Comparison of ENCODE assay signal across 8 cellular contexts in genomic region chrX:153818571-153819397, GRCh38. TPM values are rescaled to one million over a fixed set of nuclear protein-coding genes. Genes with fewer than 3 reads are reported as not detected.
A peak's percentile ranks its signal among the peaks of the same experiment; 100 is the strongest.
DNase-seq lines count a peak whose midpoint lies in the region; ATAC-seq and TF ChIP-seq lines count a peak whose summit lies in the region.

No MANE protein-coding gene starts in this region.

- H3K9me3 Mint-ChIP-seq in activated T-helper 17 cell treated with anti-CD3 and anti-CD28 coated beads, Interleukin-2, amount 50 U/mL, for 72 hours = no peaks in the 10 kb centered on the region

- H3K4me3 Mint-ChIP-seq in activated T-helper 17 cell treated with anti-CD3 and anti-CD28 coated beads, Interleukin-2, amount 50 U/mL, for 72 hours = peak overlapping the region; percentile 68

- peak; percentile 68 for DNase-seq in GM03348 (ENCODE audit: low spot score)
- DNase-seq in NCI-H2227 treated with DMSO at 0.1 percent for 48 hours (lab: John Stamatoyannopoulos, UW) = peak; percentile 46
- DNase-seq in globus pallidus (ENCODE audit: low spot score) = peak; percentile 14
- no peak for DNase-seq in retinal pigment epithelial cell (ENCODE audit: low read depth)

- H3K4me3 ChIP-seq in retinal pigment epithelial cell (ENCODE audit: low read length) = peak overlapping the region; percentile 33

- no peak for TF ChIP-seq CTCF in retinal pigment epithelial cell (conservative IDR thresholded peaks at IDR 0.05; ENCODE audit: low read depth, low read length)

- H3K27me3 Mint-ChIP-seq in activated T-helper 17 cell treated with anti-CD3 and anti-CD28 coated beads, Interleukin-2, amount 50 U/mL, for 72 hours = no peaks in the 10 kb centered on the region

- no peaks in the 10 kb centered on the region for H3K36me3 Mint-ChIP-seq in activated T-helper 17 cell treated with anti-CD3 and anti-CD28 coated beads, Interleukin-2, amount 50 U/mL, for 72 hours (ENCODE audit: low read depth)

- peaks cover 14% of the 10 kb centered on the region for H3K4me1 Mint-ChIP-seq in activated T-helper 17 cell treated with anti-CD3 and anti-CD28 coated beads, Interleukin-2, amount 50 U/mL, for 72 hours

- H3K27ac Mint-ChIP-seq in activated T-helper 17 cell treated with anti-CD3 and anti-CD28 coated beads, Interleukin-2, amount 50 U/mL, for 72 hours = no peak overlapping the region

- peak; percentile 88 for ATAC-seq in activated T-helper 17 cell treated with anti-CD3 and anti-CD28 coated beads, Interleukin-2, amount 50 U/mL, for 72 hours (replicated peaks)
- ATAC-seq in GM21619 (IDR thresholded peaks at IDR 0.05; ENCODE audit: unreplicated experiment) (no peak), GM18511 (IDR thresholded peaks at IDR 0.05; ENCODE audit: unreplicated experiment) (no peak), GM19455 (IDR thresholded peaks at IDR 0.05; ENCODE audit: unreplicated experiment) (no peak)

RNA-seq across cellular contexts. Expression of gene PDZD4, which starts 11.6 kb away (rescaled TPM):
- 1 to 10 TPM; 1.3 to 8.0 TPM for total RNA-seq in activated T-helper 17 cell treated with anti-CD3 and anti-CD28 coated beads, Interleukin-2, amount 50 U/mL, for 72 hours

RNA-seq across cellular contexts. Expression of gene SSR4, which starts 24.3 kb away (rescaled TPM):
- total RNA-seq in activated T-helper 17 cell treated with anti-CD3 and anti-CD28 coated beads, Interleukin-2, amount 50 U/mL, for 72 hours = 100 to 1,000 TPM; 150 to 152 TPM

RNA-seq across cellular contexts. Expression of gene IDH3G, which starts 24.6 kb away (rescaled TPM):
- total RNA-seq in activated T-helper 17 cell treated with anti-CD3 and anti-CD28 coated beads, Interleukin-2, amount 50 U/mL, for 72 hours = 10 to 100 TPM; 62.0 to 82.2 TPM

RNA-seq across cellular contexts. Expression of gene SRPK3, which starts 37.9 kb away (rescaled TPM):
- total RNA-seq in activated T-helper 17 cell treated with anti-CD3 and anti-CD28 coated beads, Interleukin-2, amount 50 U/mL, for 72 hours = not detected

RNA-seq across cellular contexts. Expression of gene PLXNB3, which starts 54.7 kb away (rescaled TPM):
- total RNA-seq in activated T-helper 17 cell treated with anti-CD3 and anti-CD28 coated beads, Interleukin-2, amount 50 U/mL, for 72 hours = 1 to 10 TPM in 1 of 2 donors, under 1 TPM in 1; 0.45 to 7.9 TPM
